In the genomic region with DNA sequence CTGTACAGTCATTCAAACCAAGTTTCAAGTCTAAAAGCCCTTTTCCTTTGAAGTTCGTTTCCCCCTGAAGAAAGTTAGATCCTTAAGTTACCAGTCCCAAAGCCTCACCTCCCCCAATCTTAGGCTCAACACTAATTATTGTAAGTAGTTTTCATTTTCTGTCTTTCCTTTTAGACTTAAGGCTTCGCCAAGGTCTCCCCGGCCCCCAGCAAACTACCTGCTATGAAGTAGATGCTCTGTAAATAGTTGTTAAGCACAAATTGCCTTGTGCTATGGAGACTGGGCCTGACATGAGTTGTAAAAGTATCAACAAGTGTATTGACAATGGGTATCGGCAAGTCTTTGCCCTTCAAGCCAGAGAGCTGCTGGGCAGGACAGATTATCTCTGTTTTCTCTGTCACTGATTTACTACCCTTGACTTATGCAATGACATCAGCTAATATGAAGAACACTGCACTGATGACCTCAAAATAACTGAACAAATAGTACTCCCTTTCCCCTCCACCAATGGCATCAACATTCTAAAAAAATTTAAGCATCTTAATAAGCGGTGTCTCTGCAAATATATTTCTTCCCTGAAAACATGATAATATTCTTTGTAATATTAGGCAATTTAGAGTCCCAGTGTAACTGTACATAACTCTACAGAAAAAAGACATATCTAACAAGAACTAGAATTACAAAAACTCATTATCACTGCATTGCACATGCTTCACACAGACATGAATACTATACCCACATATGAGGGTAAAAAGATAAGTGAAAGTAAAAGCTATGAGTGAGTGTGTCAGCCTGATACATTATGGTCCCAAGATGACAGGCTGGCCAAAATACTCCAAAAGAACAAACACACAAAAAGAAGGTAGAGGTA, we compare ENCODE assay signal across 1 cellular context.
TF ChIP-seq lines count a peak whose summit lies in the region.

No MANE protein-coding gene starts in this region.

TF ChIP-seq in GM12878, 131 proteins besides CTCF, POLR2A, EP300 and RAD21:
- TF ChIP-seq TCF7 (IDR thresholded peaks at IDR 0.05; ENCODE audit: borderline replicate concordance), result peak; percentile 69
- no peak for TF ChIP-seq CEBPB (IDR thresholded peaks at IDR 0.05; ENCODE audit: borderline replicate concordance in 1 of 2, low read depth in 2 of 2, low read length in 2 of 2)
TF ChIP-seq in GM12878: peak in this region for 1.
